1 cellular context compared by ENCODE assay signal in the genomic region with DNA sequence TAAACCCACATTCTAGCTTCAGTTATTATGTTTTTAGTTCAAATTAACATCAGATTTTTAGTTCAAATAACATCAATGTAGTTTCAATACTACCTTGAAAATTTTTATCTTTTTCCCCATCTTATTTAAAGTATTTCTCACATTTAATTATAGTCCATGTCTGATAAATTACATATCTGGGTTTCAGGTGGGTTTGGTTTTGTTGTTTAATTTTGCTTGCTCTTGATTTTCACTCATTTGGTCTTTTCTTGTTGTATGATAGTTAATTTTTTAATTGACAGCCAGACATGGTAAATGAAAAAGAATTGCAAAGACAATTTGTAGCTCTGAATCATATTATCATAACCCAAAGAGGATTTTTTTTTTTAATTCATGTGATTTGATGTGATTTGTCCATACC.
TF ChIP-seq lines count a peak whose summit lies in the region.

No MANE protein-coding gene starts in this region.

TF ChIP-seq in A549, 52 proteins besides CTCF, POLR2A, EP300 and RAD21 (continued from another document):
- TF ChIP-seq, protein P1, sequence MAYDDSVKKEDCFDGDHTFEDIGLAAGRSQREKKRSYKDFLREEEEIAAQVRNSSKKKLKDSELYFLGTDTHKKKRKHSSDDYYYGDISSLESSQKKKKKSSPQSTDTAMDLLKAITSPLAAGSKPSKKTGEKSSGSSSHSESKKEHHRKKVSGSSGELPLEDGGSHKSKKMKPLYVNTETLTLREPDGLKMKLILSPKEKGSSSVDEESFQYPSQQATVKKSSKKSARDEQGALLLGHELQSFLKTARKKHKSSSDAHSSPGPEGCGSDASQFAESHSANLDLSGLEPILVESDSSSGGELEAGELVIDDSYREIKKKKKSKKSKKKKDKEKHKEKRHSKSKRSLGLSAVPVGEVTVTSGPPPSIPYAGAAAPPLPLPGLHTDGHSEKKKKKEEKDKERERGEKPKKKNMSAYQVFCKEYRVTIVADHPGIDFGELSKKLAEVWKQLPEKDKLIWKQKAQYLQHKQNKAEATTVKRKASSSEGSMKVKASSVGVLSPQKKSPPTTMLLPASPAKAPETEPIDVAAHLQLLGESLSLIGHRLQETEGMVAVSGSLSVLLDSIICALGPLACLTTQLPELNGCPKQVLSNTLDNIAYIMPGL (CRISPR knock-in tag; IDR thresholded peaks at IDR 0.05; ENCODE audit: borderline replicate concordance) = no peak
- TF ChIP-seq JUNB (IDR thresholded peaks at IDR 0.05) (no peak), FOSL2 (IDR thresholded peaks at IDR 0.05) (no peak), FOSL2 (CRISPR knock-in tag; IDR thresholded peaks at IDR 0.05) (no peak), NFE2L2 (conservative IDR thresholded peaks at IDR 0.05; ENCODE audit: low read length) (no peak), KDM1A (IDR thresholded peaks at IDR 0.05; ENCODE audit: low read depth) (no peak), ZC3H11A (IDR thresholded peaks at IDR 0.05) (no peak), NR3C1 (IDR thresholded peaks at IDR 0.05) (no peak), CBX2 (IDR thresholded peaks at IDR 0.05; ENCODE audit: borderline replicate concordance, low read depth) (no peak), FOXS1 (CRISPR knock-in tag; IDR thresholded peaks at IDR 0.05) (no peak), HOXB5 (CRISPR knock-in tag; IDR thresholded peaks at IDR 0.05) (no peak)
- TF ChIP-seq, protein P2, sequence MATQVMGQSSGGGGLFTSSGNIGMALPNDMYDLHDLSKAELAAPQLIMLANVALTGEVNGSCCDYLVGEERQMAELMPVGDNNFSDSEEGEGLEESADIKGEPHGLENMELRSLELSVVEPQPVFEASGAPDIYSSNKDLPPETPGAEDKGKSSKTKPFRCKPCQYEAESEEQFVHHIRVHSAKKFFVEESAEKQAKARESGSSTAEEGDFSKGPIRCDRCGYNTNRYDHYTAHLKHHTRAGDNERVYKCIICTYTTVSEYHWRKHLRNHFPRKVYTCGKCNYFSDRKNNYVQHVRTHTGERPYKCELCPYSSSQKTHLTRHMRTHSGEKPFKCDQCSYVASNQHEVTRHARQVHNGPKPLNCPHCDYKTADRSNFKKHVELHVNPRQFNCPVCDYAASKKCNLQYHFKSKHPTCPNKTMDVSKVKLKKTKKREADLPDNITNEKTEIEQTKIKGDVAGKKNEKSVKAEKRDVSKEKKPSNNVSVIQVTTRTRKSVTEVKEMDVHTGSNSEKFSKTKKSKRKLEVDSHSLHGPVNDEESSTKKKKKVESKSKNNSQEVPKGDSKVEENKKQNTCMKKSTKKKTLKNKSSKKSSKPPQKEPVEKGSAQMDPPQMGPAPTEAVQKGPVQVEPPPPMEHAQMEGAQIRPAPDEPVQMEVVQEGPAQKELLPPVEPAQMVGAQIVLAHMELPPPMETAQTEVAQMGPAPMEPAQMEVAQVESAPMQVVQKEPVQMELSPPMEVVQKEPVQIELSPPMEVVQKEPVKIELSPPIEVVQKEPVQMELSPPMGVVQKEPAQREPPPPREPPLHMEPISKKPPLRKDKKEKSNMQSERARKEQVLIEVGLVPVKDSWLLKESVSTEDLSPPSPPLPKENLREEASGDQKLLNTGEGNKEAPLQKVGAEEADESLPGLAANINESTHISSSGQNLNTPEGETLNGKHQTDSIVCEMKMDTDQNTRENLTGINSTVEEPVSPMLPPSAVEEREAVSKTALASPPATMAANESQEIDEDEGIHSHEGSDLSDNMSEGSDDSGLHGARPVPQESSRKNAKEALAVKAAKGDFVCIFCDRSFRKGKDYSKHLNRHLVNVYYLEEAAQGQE (IDR thresholded peaks at IDR 0.05) = no peak
- TF ChIP-seq, protein P3, sequence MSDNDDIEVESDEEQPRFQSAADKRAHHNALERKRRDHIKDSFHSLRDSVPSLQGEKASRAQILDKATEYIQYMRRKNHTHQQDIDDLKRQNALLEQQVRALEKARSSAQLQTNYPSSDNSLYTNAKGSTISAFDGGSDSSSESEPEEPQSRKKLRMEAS (IDR thresholded peaks at IDR 0.05) = no peak
